In the genomic region with DNA sequence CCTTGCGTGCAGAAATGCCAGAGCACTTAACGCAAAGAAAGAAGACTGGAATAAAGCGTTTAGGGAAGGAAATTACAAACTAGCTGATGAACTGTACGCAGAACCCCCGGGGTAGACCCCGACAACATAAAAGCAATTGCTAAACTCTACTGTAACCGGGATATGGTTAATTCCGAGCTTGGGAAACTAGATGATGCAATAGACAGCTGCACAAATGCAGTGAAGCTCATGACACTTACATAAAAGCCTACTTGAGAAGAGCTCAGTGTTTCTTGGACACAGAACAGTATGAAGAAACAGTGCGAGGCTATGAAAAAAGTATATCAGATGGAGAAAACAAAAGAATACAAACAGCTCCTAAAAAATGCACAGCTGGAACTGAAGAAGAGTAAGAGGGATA, we compare ENCODE assay signal across 16 cellular contexts. TPM values are rescaled to one million over a fixed set of nuclear protein-coding genes. Genes with fewer than 3 reads are reported as not detected.
A peak's percentile ranks its signal among the peaks of the same experiment; 100 is the strongest.
DNase-seq lines count a peak whose midpoint lies in the region; ATAC-seq and TF ChIP-seq lines count a peak whose summit lies in the region.
"Had no signal": no experiment of that assay in that cellular context is flagged by ENCODE, and none has a peak within 500 bp of the region (broad histone marks: within the 10 kb centered on the region; RNA-seq: fewer than 3 reads in every experiment).

No MANE protein-coding gene starts in this region.

- intact Hi-C loops in heart left ventricle (cut with DNase I) = loop anchor here in 2 of 10 donors (5.0 kb wide), 2 partner anchors 42 to 87 kb away; no protein-coding TSS in a partner anchor

- H3K9ac ChIP-seq in skeletal muscle tissue (ENCODE audit: low read depth in 1 of 3, low read length in 3 of 3) = no peak overlapping the region

- H3K4me1 ChIP-seq in heart left ventricle (peaks cover 0 to 63% (median 7%) of the 10 kb centered on the region in 12 donors), skeletal muscle tissue (ENCODE audit: control insufficient read depth in 3 of 3, insufficient read depth in 3 of 3, low read length in 3 of 3) (peaks cover 7 to 33% (median 16%) of the 10 kb centered on the region in 3 donors)
- H3K4me1 ChIP-seq: Peyer's patch had no signal

- no peak for TF ChIP-seq POLR2A in heart left ventricle (IDR thresholded peaks at IDR 0.05)

- H3K27ac ChIP-seq in heart left ventricle (peak overlapping the region in 7 of 12 donors; percentile 37 to 76 (median 54)), skeletal muscle tissue (ENCODE audit: low read depth, low read length) (peak overlapping the region; percentile 38)
- H3K27ac ChIP-seq: brain microvascular endothelial cell, WERI-Rb-1 had no signal

- TF ChIP-seq CTCF in heart left ventricle (IDR thresholded peaks at IDR 0.05) = no peak

- H3K4me3 ChIP-seq in heart left ventricle (no peak overlapping the region), skeletal muscle tissue (ENCODE audit: low read length in 3 of 3) (peak overlapping the region in 1 of 3 donors; percentile 23)
- H3K4me3 ChIP-seq: Peyer's patch had no signal

- H3K36me3 ChIP-seq in heart left ventricle (no peaks in the 10 kb centered on the region), skeletal muscle tissue (ENCODE audit: control insufficient read depth in 3 of 3, insufficient read depth in 3 of 3, low read length in 3 of 3) (no peaks in the 10 kb centered on the region)
- H3K36me3 ChIP-seq: brain microvascular endothelial cell, Peyer's patch, WERI-Rb-1 had no signal

- DNase-seq in GM04504 (ENCODE audit: low read depth) (peak; percentile 61), SKM-1 (lab: John Stamatoyannopoulos, UW; ENCODE audit: unreplicated experiment) (peak; percentile 57), heart left ventricle (no peak)
- no peak for DNase-seq in activated CD4-positive, alpha-beta T cell treated with anti-CD3 and anti-CD28 coated beads for 1 hour
- DNase-seq in stimulated activated CD4-positive, alpha-beta T cell treated with anti-CD3 and anti-CD28 coated beads, Interleukin-2, amount 100 ng/mL, for 48 hours = no peak
- DNase-seq: activated T-cell treated with anti-CD3 and anti-CD28 coated beads, Interleukin-2, amount 50 U/mL, for 1 hour; brain microvascular endothelial cell; CD8-positive, alpha-beta T cell; immature natural killer cell; NCI-H2107; Peyer's patch; WERI-Rb-1 had no signal

- ATAC-seq in heart left ventricle = peak; percentile 60 to 84 (median 84)
- no peak for ATAC-seq in GM21390 (IDR thresholded peaks at IDR 0.05; ENCODE audit: unreplicated experiment)
- no peak for ATAC-seq in HG03097 (IDR thresholded peaks at IDR 0.05; ENCODE audit: low FRiP score, unreplicated experiment)
- ATAC-seq: CD8-positive, alpha-beta T cell had no signal

- 66 to 90% (median 85%) methylated on average over 9 of the region's 9 CpGs for WGBS in heart left ventricle, 4 donors

- H3K27me3 ChIP-seq in heart left ventricle (no peaks in the 10 kb centered on the region), skeletal muscle tissue (ENCODE audit: control insufficient read depth in 3 of 3, insufficient read depth in 3 of 3, low read length in 3 of 3) (no peaks in the 10 kb centered on the region)
- H3K27me3 ChIP-seq: brain microvascular endothelial cell, Peyer's patch had no signal

- H3K9me3 ChIP-seq in heart left ventricle (peaks cover 0 to 6% (median 0%) of the 10 kb centered on the region in 12 donors), skeletal muscle tissue (ENCODE audit: control insufficient read depth in 3 of 3, low read length in 3 of 3) (no peaks in the 10 kb centered on the region)
- H3K9me3 ChIP-seq: Peyer's patch had no signal

RNA-seq across cellular contexts. Expression of gene CITED2, which starts 35.6 kb away (rescaled TPM):
- total RNA-seq in heart left ventricle = 100 to 1,000 TPM; 102 to 233 (median 149) TPM
- polyA plus RNA-seq in heart left ventricle = 100 to 1,000 TPM in 1 of 2 donors, 10 to 100 TPM in 1; 13.0 to 154 TPM
- 41.8 TPM for total RNA-seq in skeletal muscle tissue

RNA-seq across cellular contexts. Expression of gene TXLNB, which starts 47.0 kb away (rescaled TPM):
- total RNA-seq in heart left ventricle (100 to 1,000 TPM in 6 of 9 donors, 10 to 100 TPM in 3; 80.6 to 170 (median 138) TPM), skeletal muscle tissue (60.0 TPM)
- 10 to 100 TPM; 10.1 to 40.4 TPM for polyA plus RNA-seq in heart left ventricle
- total RNA-seq: epithelial cell of proximal tubule had no signal

Comparison
In these comparisons a context has a peak if more than half of its experiments do, and no peak if none do; other contexts are left out.
1. DNase-seq: peak in GM04504 (single experiment) and SKM-1 (single experiment); none in heart left ventricle (0 of 5), activated CD4-positive, alpha-beta T cell treated with anti-CD3 and anti-CD28 coated beads for 1 hour (single experiment) and stimulated activated CD4-positive, alpha-beta T cell treated with anti-CD3 and anti-CD28 coated beads, Interleukin-2, amount 100 ng/mL, for 48 hours (0 of 2).
2. ATAC-seq: peak in heart left ventricle (4 of 4); none in GM21390 (single experiment) and HG03097 (single experiment).